Comparison of ENCODE assay signal across 8 cellular contexts in genomic region chr20:62616728-62617621, GRCh38. TPM values are rescaled to one million over a fixed set of nuclear protein-coding genes. Genes with fewer than 3 reads are reported as not detected.
DNase-seq lines count a peak whose midpoint lies in the region; ATAC-seq, FAIRE-seq and TF ChIP-seq lines count a peak whose summit lies in the region.

No MANE protein-coding gene starts in this region.

- no peak overlapping the region for H3K4me3 ChIP-seq in kidney (ENCODE audit: low read length in 2 of 2)

- TF ChIP-seq CTCF in VCaP (conservative IDR thresholded peaks at IDR 0.05) (peak; percentile 99), kidney (IDR thresholded peaks at IDR 0.05; ENCODE audit: borderline replicate concordance, extremely low read depth, insufficient read depth) (peak; percentile 95)

- in situ Hi-C loops in T47D (cut with HindIII; ENCODE audit: low pct_unique_long_range_greater_than_20kb, low sequenced_read_pairs) = no loop called here

- FAIRE-seq in kidney (lab: Jason Lieb, UNC) = no peak

- DNase-seq in ELR (ENCODE audit: low read depth) = peak; percentile 82
- peak; percentile 41 for DNase-seq in HCEC 1CT
- DNase-seq in NCI-H1930 (lab: John Stamatoyannopoulos, UW) = peak; percentile 61 to 69
- peak; percentile 71 to 83 for DNase-seq in T47D (ENCODE audit: low read depth in 1 of 2, low spot score in 1 of 2)
- DNase-seq in kidney = peak; percentile 93
- DNase-seq in stimulated activated CD4-positive, alpha-beta T cell treated with anti-CD3 and anti-CD28 coated beads, Interleukin-2, amount 100 ng/mL, for 24 hours = peak; percentile 75 to 82

- no peaks in the 10 kb centered on the region for H3K36me3 ChIP-seq in kidney (ENCODE audit: control insufficient read depth in 1 of 2, insufficient read depth in 2 of 2, low read length in 2 of 2)

- intact Hi-C loops in kidney (cut with DNase I) = loop anchor here (5.0 kb wide), 1 partner anchor 120 kb away; no protein-coding TSS in a partner anchor

- no peak overlapping the region for H3K9ac ChIP-seq in kidney (ENCODE audit: low read length in 2 of 2)

- H3K4me1 ChIP-seq in kidney (ENCODE audit: control insufficient read depth in 1 of 2, insufficient read depth in 1 of 2, low read depth in 1 of 2, low read length in 2 of 2) = peaks cover 0 to 3% of the 10 kb centered on the region in 2 donors

- no peaks in the 10 kb centered on the region for H3K9me3 ChIP-seq in kidney (ENCODE audit: control insufficient read depth in 1 of 2, low read length in 2 of 2)

- ATAC-seq in HG03378 (IDR thresholded peaks at IDR 0.05; ENCODE audit: unreplicated experiment) = no peak

- H3K27ac ChIP-seq in VCaP (peak overlapping the region; percentile 16; the same call in 1 of the 2 replicates), kidney (ENCODE audit: low read depth in 2 of 2, low read length in 2 of 2) (peak overlapping the region in 1 of 2 donors; percentile 77)

RNA-seq across cellular contexts. Expression of gene SLCO4A1, which starts 25.3 kb away (rescaled TPM):
- total RNA-seq in kidney = 80.3 TPM
- polyA plus RNA-seq in kidney (ENCODE audit: insufficient read depth, low read depth, low replicate concordance) = 12.4 TPM

Comparison
In these comparisons a context has a peak if more than half of its experiments do, and no peak if none do; other contexts are left out.
1. DNase-seq: peak in every context shown above with its lines; median percentile 93 in kidney; 82 in ELR; 78 in stimulated activated CD4-positive, alpha-beta T cell treated with anti-CD3 and anti-CD28 coated beads, Interleukin-2, amount 100 ng/mL, for 24 hours; 77 in T47D; 65 in NCI-H1930; 41 in HCEC 1CT.